Comparison of ENCODE assay signal across 11 cellular contexts in genomic region chr2:102357975-102358374, GRCh38. TPM values are rescaled to one million over a fixed set of nuclear protein-coding genes. Genes with fewer than 3 reads are reported as not detected.
A peak's percentile ranks its signal among the peaks of the same experiment; 100 is the strongest.
DNase-seq lines count a peak whose midpoint lies in the region; ATAC-seq and TF ChIP-seq lines count a peak whose summit lies in the region.
"Had no signal": no experiment of that assay in that cellular context is flagged by ENCODE, and none has a peak within 500 bp of the region (broad histone marks: within the 10 kb centered on the region; RNA-seq: fewer than 3 reads in every experiment).

No MANE protein-coding gene starts in this region.

- peak; percentile 38 for ATAC-seq in GM19372 (IDR thresholded peaks at IDR 0.05; ENCODE audit: low read depth, unreplicated experiment)

- H3K27me3 ChIP-seq in CD8-positive, alpha-beta memory T cell (ENCODE audit: insufficient read depth, low read length, poor library complexity, severe bottlenecking), result no peaks in the 10 kb centered on the region
- H3K27me3 ChIP-seq in PC-9 (ENCODE audit: insufficient read depth, low read depth) (no peaks in the 10 kb centered on the region), breast epithelium (no peaks in the 10 kb centered on the region)
- H3K27me3 ChIP-seq: ascending aorta had no signal

- peaks cover 22% of the 10 kb centered on the region for H3K79me2 ChIP-seq in PC-9 (ENCODE audit: low read depth)

- POLR2A ChIA-PET in CD8-positive, alpha-beta memory T cell (lab: Charles Lee), result no interaction called here
- POLR2A ChIA-PET in PC-9 (lab: Charles Lee; ENCODE audit: unreplicated experiment), result interaction anchor here (0.5 kb wide), 1 partner anchor 29 kb away, joined by 3 read pairs; no protein-coding TSS in a partner anchor

- H3F3A ChIP-seq in PC-9 (ENCODE audit: insufficient read depth, low read depth), result 0 out of 2 replicates have a peak, but pooled peaks cover 5% of the 10 kb centered on the region

- H3K36me3 Mint-ChIP-seq in CD8-positive, alpha-beta memory T cell, result peaks cover 5 to 15% (median 7%) of the 10 kb centered on the region in 3 donors
- H3K36me3 Mint-ChIP-seq in immature natural killer cell, result peaks cover 9 to 18% (median 9%) of the 10 kb centered on the region in 3 donors
- H3K36me3 Mint-ChIP-seq in chondrocyte (ENCODE audit: low read depth), result no peaks in the 10 kb centered on the region

- no peak for DNase-seq in CD8-positive, alpha-beta memory T cell
- DNase-seq in PC-9, result no peak
- DNase-seq in immature natural killer cell, result no peak
- DNase-seq in chondrocyte (ENCODE audit: low spot score), result no peak
- no peak for DNase-seq in middle frontal gyrus (ENCODE audit: extremely low spot score, low spot score)
- no peak for DNase-seq in breast epithelium (ENCODE audit: low spot score in 2 of 2)
- DNase-seq in HuH-7 (ENCODE audit: low spot score), result no peak
- DNase-seq: NCI-H2029 had no signal

- intact Hi-C loops in PC-9 (cut with micrococcal nuclease; ENCODE audit: unreplicated experiment) (loop anchor here (2.0 to 5.0 kb wide), 4 partner anchors 85 to 476 kb away; partner anchors contain the start of gene SLC9A2), breast epithelium (cut with DNase I; ENCODE audit: low total_unique reads) (no loop called here)

- H3K4me2 ChIP-seq in PC-9, result peak overlapping the region; percentile 90

- peak overlapping the region; percentile 70 to 99 (median 98) for H3K27ac Mint-ChIP-seq in CD8-positive, alpha-beta memory T cell
- H3K27ac Mint-ChIP-seq in immature natural killer cell (peak overlapping the region; percentile 96 to 99 (median 97)), chondrocyte (ENCODE audit: unreplicated experiment) (no peak overlapping the region)

- no peak overlapping the region for H3K4me3 ChIP-seq in CD8-positive, alpha-beta memory T cell (ENCODE audit: low read length)
- H3K4me3 ChIP-seq in PC-9, result peak overlapping the region; percentile 19; the same call in 1 of the 2 replicates
- H3K4me3 ChIP-seq in breast epithelium, result no peak overlapping the region
- H3K4me3 ChIP-seq: ascending aorta, thoracic aorta had no signal

- no peaks in the 10 kb centered on the region for H4K20me1 ChIP-seq in PC-9 (ENCODE audit: insufficient read depth)

- H3K4me1 Mint-ChIP-seq in CD8-positive, alpha-beta memory T cell, result peaks cover 49 to 64% (median 60%) of the 10 kb centered on the region in 3 donors
- H3K4me1 Mint-ChIP-seq in immature natural killer cell (peaks cover 58 to 73% of the 10 kb centered on the region in 2 donors), chondrocyte (ENCODE audit: low read depth) (peaks cover 7% of the 10 kb centered on the region)

- no peaks in the 10 kb centered on the region for H3K9me2 ChIP-seq in PC-9 (ENCODE audit: insufficient read depth)

- CTCF ChIA-PET in CD8-positive, alpha-beta memory T cell (lab: Charles Lee), result interaction anchor here (3.5 kb wide), 1 partner anchor 84 kb away, joined by 14 read pairs; no protein-coding TSS in a partner anchor
- CTCF ChIA-PET in PC-9 (lab: Charles Lee), result interaction anchor here (0.7 kb wide), 1 partner anchor 389 kb away, joined by 3 read pairs; no protein-coding TSS in a partner anchor

- H3K27ac ChIP-seq in CD8-positive, alpha-beta memory T cell (ENCODE audit: low read depth, low read length), result no peak overlapping the region
- no peak overlapping the region for H3K27ac ChIP-seq in PC-9
- no peak overlapping the region for H3K27ac ChIP-seq in breast epithelium
- H3K27ac ChIP-seq: ascending aorta, thoracic aorta had no signal

- peaks cover 0 to 2% of the 10 kb centered on the region in 2 donors for H3K27me3 Mint-ChIP-seq in CD8-positive, alpha-beta memory T cell
- H3K27me3 Mint-ChIP-seq in immature natural killer cell (ENCODE audit: low read depth in 3 of 3) (peaks cover 4 to 7% (median 4%) of the 10 kb centered on the region in 3 donors), chondrocyte (ENCODE audit: low read depth) (peaks cover 13% of the 10 kb centered on the region)

- H3K4me3 Mint-ChIP-seq in CD8-positive, alpha-beta memory T cell, result peak overlapping the region; percentile 54 to 100 (median 97)
- H3K4me3 Mint-ChIP-seq in immature natural killer cell (peak overlapping the region; percentile 98 to 100 (median 98)), chondrocyte (ENCODE audit: unreplicated experiment) (no peak overlapping the region)

- no peak for TF ChIP-seq CTCF in PC-9 (conservative IDR thresholded peaks at IDR 0.05)
- no peak for TF ChIP-seq CTCF in chondrocyte (IDR thresholded peaks at IDR 0.05)
- no peak for TF ChIP-seq CTCF in breast epithelium (IDR thresholded peaks at IDR 0.05)

- no peak overlapping the region for H2AFZ ChIP-seq in PC-9

- H3K36me3 ChIP-seq in CD8-positive, alpha-beta memory T cell (ENCODE audit: insufficient read depth, low read length), result no peaks in the 10 kb centered on the region
- H3K36me3 ChIP-seq in PC-9 (ENCODE audit: low read depth) (no peaks in the 10 kb centered on the region), breast epithelium (no peaks in the 10 kb centered on the region)
- H3K36me3 ChIP-seq: ascending aorta, thoracic aorta had no signal

- no TSS peak for BruUV-seq in PC-9 (replicated peaks; lab: Mats Ljungman, UMichigan)

- no peaks in the 10 kb centered on the region for H3K9me3 Mint-ChIP-seq in CD8-positive, alpha-beta memory T cell
- H3K9me3 Mint-ChIP-seq in immature natural killer cell (no peaks in the 10 kb centered on the region), chondrocyte (ENCODE audit: low read depth) (no peaks in the 10 kb centered on the region)

- H3K9me3 ChIP-seq in CD8-positive, alpha-beta memory T cell (ENCODE audit: low read length), result no peaks in the 10 kb centered on the region
- H3K9me3 ChIP-seq in PC-9 (ENCODE audit: insufficient read depth, low read depth) (no peaks in the 10 kb centered on the region), breast epithelium (no peaks in the 10 kb centered on the region)
- H3K9me3 ChIP-seq: ascending aorta, thoracic aorta had no signal

- H3K4me1 ChIP-seq in CD8-positive, alpha-beta memory T cell (ENCODE audit: insufficient read depth, low read length), result peaks cover 10% of the 10 kb centered on the region
- peaks cover 41% of the 10 kb centered on the region for H3K4me1 ChIP-seq in PC-9 (replicated peaks; ENCODE audit: insufficient read depth)
- no peaks in the 10 kb centered on the region for H3K4me1 ChIP-seq in breast epithelium

- TF ChIP-seq POLR2A in breast epithelium (IDR thresholded peaks at IDR 0.05), result no peak

RNA-seq across cellular contexts. Expression of gene IL18R1, which starts 2.4 kb away (rescaled TPM):
- 10 to 100 TPM; 17.6 to 17.9 TPM for total RNA-seq in CD8-positive, alpha-beta memory T cell
- 20.6 TPM for polyA plus RNA-seq in CD8-positive, alpha-beta memory T cell
- total RNA-seq in PC-9 (2021) (1.9 and 3.4 TPM in 2 replicates), chondrocyte (0.37 to 1.1 TPM (median 0.49 TPM) in 3 replicates), breast epithelium (1 to 10 TPM; 7.0 to 7.7 (median 7.2) TPM)
- 10 to 100 TPM; 32.9 to 49.9 (median 37.4) TPM for polyA plus RNA-seq in immature natural killer cell

RNA-seq across cellular contexts. Expression of gene IL1RL1, which starts 46.6 kb away (rescaled TPM):
- total RNA-seq in CD8-positive, alpha-beta memory T cell, result under 1 TPM; 0.22 to 0.35 TPM
- 0.14 TPM for polyA plus RNA-seq in CD8-positive, alpha-beta memory T cell
- 0.55 and 1.7 TPM in 2 replicates for total RNA-seq in PC-9 (2021)
- polyA plus RNA-seq in immature natural killer cell, result 1 to 10 TPM in 1 of 3 donors, under 1 TPM in 1, not detected in 1; 0.48 to 1.8 TPM
- not detected in 3 replicates for total RNA-seq in chondrocyte
- 10 to 100 TPM in 2 of 3 donors, 1 to 10 TPM in 1; 6.3 to 27.8 (median 12.1) TPM for total RNA-seq in breast epithelium
